ENCODE assay signal across 24 cellular contexts in genomic region chr1:205169248-205169647, GRCh38.
"Had no signal": no experiment of that assay in that cellular context is flagged by ENCODE, and none has a peak within 500 bp of the region (broad histone marks: within the 10 kb centered on the region; RNA-seq: fewer than 3 reads in every experiment).

No MANE protein-coding gene starts in this region.

- H3K9me3 Mint-ChIP-seq: activated B cell treated with CpG ODN at 0.5 μM for 24 hours; activated CD4-positive, alpha-beta memory T cell treated with anti-CD3 and anti-CD28 coated beads for 36 hours; activated CD4-positive, alpha-beta T cell treated with anti-CD3 and anti-CD28 coated beads, Interleukin-2, amount 10 ng/mL, durations not matched to agents 24 days and 14 days; activated naive CD4-positive, alpha-beta T cell treated with anti-CD3 and anti-CD28 coated beads, Interleukin-2, amount 50 U/mL, for 24 hours; activated T-helper 1 cell treated with anti-CD3 and anti-CD28 coated beads, Interleukin-12 subunit alpha, Interleukin-12 subunit beta, Interleukin-2, Interleukin-4 antibody, amounts not matched to agents 30 ng/mL and 10 ng/mL and 1 ng/mL, durations not matched to agents 14 hours and 24 hours and 36 hours; T-helper 1 cell treated with Interleukin-12 subunit alpha and Interleukin-12 subunit beta and Interleukin-4 antibody, amounts not matched to agents 30 μg/mL and 1 μg/mL, for 36 hours had no signal

- H3K27me3 Mint-ChIP-seq: activated B cell treated with CpG ODN at 0.5 μM for 24 hours; activated CD4-positive, alpha-beta memory T cell treated with anti-CD3 and anti-CD28 coated beads for 36 hours; activated CD4-positive, alpha-beta T cell treated with anti-CD3 and anti-CD28 coated beads, Interleukin-2, amount 10 ng/mL, durations not matched to agents 24 days and 14 days; activated naive CD4-positive, alpha-beta T cell treated with anti-CD3 and anti-CD28 coated beads, Interleukin-2, amount 50 U/mL, for 24 hours had no signal

- H3K4me3 ChIP-seq: SJSA1 had no signal

- H3K4me1 Mint-ChIP-seq: activated B cell treated with CpG ODN at 0.5 μM for 24 hours had no signal

- DNase-seq: activated B cell treated with CpG ODN at 0.5 μM for 24 hours; activated CD4-positive, alpha-beta memory T cell treated with anti-CD3 and anti-CD28 coated beads for 36 hours; activated CD4-positive, alpha-beta T cell treated with anti-CD3 and anti-CD28 coated beads for 1 hour; activated CD4-positive, alpha-beta T cell treated with anti-CD3 and anti-CD28 coated beads, Interleukin-2, amount 10 ng/mL, durations not matched to agents 24 days and 14 days; activated CD8-positive, alpha-beta memory T cell treated with anti-CD3 and anti-CD28 coated beads, Interleukin-2, amount 50 U/mL, for 48 hours; activated effector memory CD4-positive, alpha-beta T cell treated with Interleukin-2 at 50 U/mL for 16 hours; activated naive CD4-positive, alpha-beta T cell; activated T-cell treated with anti-CD3 and anti-CD28 coated beads, Interleukin-2, amount 50 U/mL, for 1 hour; aorta; Karpas-422; NCI-H1105 treated with DMSO at 0.1 percent for 48 hours; NCI-H1436 treated with DMSO at 0.1 percent for 48 hours; NCI-H187; NCI-H2081; NCI-H446; NCI-H524; SHP77; T-helper 9 cell had no signal

- ATAC-seq: HepG2, SK-N-SH treated with all-trans-retinoic acid at 6 μM for 48 hours had no signal

- H3K27me3 ChIP-seq: SJSA1 had no signal

- H3K27ac ChIP-seq: SJSA1 had no signal

- H3K27ac Mint-ChIP-seq: activated B cell treated with CpG ODN at 0.5 μM for 24 hours; activated CD4-positive, alpha-beta memory T cell treated with anti-CD3 and anti-CD28 coated beads for 36 hours; activated naive CD4-positive, alpha-beta T cell treated with anti-CD3 and anti-CD28 coated beads, Interleukin-2, amount 50 U/mL, for 24 hours; activated T-helper 1 cell treated with anti-CD3 and anti-CD28 coated beads, Interleukin-12 subunit alpha, Interleukin-12 subunit beta, Interleukin-2, Interleukin-4 antibody, amounts not matched to agents 30 ng/mL and 10 ng/mL and 1 ng/mL, durations not matched to agents 14 hours and 24 hours and 36 hours; T-helper 1 cell treated with Interleukin-12 subunit alpha and Interleukin-12 subunit beta and Interleukin-4 antibody, amounts not matched to agents 30 μg/mL and 1 μg/mL, for 36 hours had no signal

- H3K4me3 Mint-ChIP-seq: activated B cell treated with CpG ODN at 0.5 μM for 24 hours; activated CD4-positive, alpha-beta memory T cell treated with anti-CD3 and anti-CD28 coated beads for 36 hours; activated CD4-positive, alpha-beta T cell treated with anti-CD3 and anti-CD28 coated beads, Interleukin-2, amount 10 ng/mL, durations not matched to agents 24 days and 14 days; activated naive CD4-positive, alpha-beta T cell treated with anti-CD3 and anti-CD28 coated beads, Interleukin-2, amount 50 U/mL, for 24 hours; activated T-helper 1 cell treated with anti-CD3 and anti-CD28 coated beads, Interleukin-12 subunit alpha, Interleukin-12 subunit beta, Interleukin-2, Interleukin-4 antibody, amounts not matched to agents 30 ng/mL and 10 ng/mL and 1 ng/mL, durations not matched to agents 14 hours and 24 hours and 36 hours; T-helper 1 cell treated with Interleukin-12 subunit alpha and Interleukin-12 subunit beta and Interleukin-4 antibody, amounts not matched to agents 30 μg/mL and 1 μg/mL, for 36 hours had no signal

- H3K9me3 ChIP-seq: SJSA1 had no signal
